Comparison of ENCODE assay signal across 23 cellular contexts in the genomic region with DNA sequence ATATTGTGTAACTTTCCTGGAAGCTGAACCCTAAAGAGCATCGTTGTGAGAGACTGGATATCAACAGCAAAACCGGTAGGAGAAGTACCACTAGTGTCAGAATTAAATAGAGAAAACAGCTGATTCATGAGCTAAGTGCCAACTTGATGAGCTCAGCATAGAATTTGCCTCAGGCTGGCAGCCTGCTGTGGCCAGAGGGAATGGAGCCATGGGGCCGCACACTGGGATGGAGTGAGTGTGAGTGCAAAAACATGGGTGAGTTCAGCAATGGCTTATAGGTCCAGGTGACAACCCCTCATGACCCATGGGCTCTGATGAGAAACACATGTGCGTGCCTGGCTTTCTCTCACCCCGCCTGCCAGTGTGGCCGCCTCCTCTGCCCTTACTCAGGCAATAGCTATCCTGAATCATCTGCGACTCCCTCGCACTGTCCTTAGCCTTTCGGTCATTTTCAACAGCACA. TPM values are rescaled to one million over a fixed set of nuclear protein-coding genes. Genes with fewer than 3 reads are reported as not detected.
DNase-seq lines count a peak whose midpoint lies in the region; ATAC-seq and TF ChIP-seq lines count a peak whose summit lies in the region.
"Had no signal": no experiment of that assay in that cellular context is flagged by ENCODE, and none has a peak within 500 bp of the region (broad histone marks: within the 10 kb centered on the region; RNA-seq: fewer than 3 reads in every experiment).

No MANE protein-coding gene starts in this region.

- CTCF ChIA-PET in MCF 10A (lab: Yijun Ruan, JAX) (interaction anchor here (0.5 to 1.1 kb wide), 4 partner anchors 12 to 297 kb away, joined by 3 to 4 read pairs (median 3); no protein-coding TSS in a partner anchor), WTC11 (lab: Charles Lee) (interaction anchor here (1.0 to 1.5 kb wide), 2 partner anchors 10 to 230 kb away, joined by 3 to 4 read pairs; no protein-coding TSS in a partner anchor)

- intact Hi-C loops in MCF 10A (cut with micrococcal nuclease), result no loop called here
- intact Hi-C loops in breast epithelium (cut with DNase I; ENCODE audit: low total_unique reads), result no loop called here

- H3K4me3 Mint-ChIP-seq in MCF 10A (ENCODE audit: unreplicated experiment) (no peak overlapping the region), WTC11 (no peak overlapping the region)
- H3K4me3 Mint-ChIP-seq: effector memory CD8-positive, alpha-beta T cell; neural progenitor cell had no signal

- peak; percentile 23 for DNase-seq in MCF 10A (ENCODE audit: unreplicated experiment)
- DNase-seq in breast epithelium (ENCODE audit: low spot score in 2 of 2), result no peak
- no peak for DNase-seq in WTC11 (ENCODE audit: low spot score)
- DNase-seq in kidney tubule cell (ENCODE audit: low spot score), result peak; percentile 69
- no peak for DNase-seq in germinal center (ENCODE audit: low spot score)
- DNase-seq: activated CD4-positive, alpha-beta T cell treated with anti-CD3 and anti-CD28 coated beads for 1 hour; cerebellar nuclear complex; effector memory CD8-positive, alpha-beta T cell; midbrain; NCI-H2081 treated with DMSO at 0.1 percent for 48 hours; NCI-H524 treated with DMSO at 0.1 percent for 48 hours; stimulated activated CD4-positive, alpha-beta T cell treated with anti-CD3 and anti-CD28 coated beads, Interleukin-12 subunit alpha, Interleukin-12 subunit beta, amount 100 ng/mL, for 4 hours; testis had no signal

- H3K27me3 ChIP-seq in breast epithelium, result no peaks in the 10 kb centered on the region
- H3K27me3 ChIP-seq: hepatocyte, neural progenitor cell, testis had no signal

- no TSS peak for BruUV-seq in MCF 10A (replicated peaks; lab: Mats Ljungman, UMichigan)

- H3K27ac ChIP-seq in breast epithelium, result no peak overlapping the region
- H3K27ac ChIP-seq: 22Rv1, C4-2B, hepatocyte, neural progenitor cell, testis had no signal

- no peak for TF ChIP-seq POLR2A in breast epithelium (IDR thresholded peaks at IDR 0.05)

- H3K27ac Mint-ChIP-seq in MCF 10A (ENCODE audit: low read depth, unreplicated experiment), result no peak overlapping the region
- H3K27ac Mint-ChIP-seq in WTC11, result no peak overlapping the region
- H3K27ac Mint-ChIP-seq: effector memory CD8-positive, alpha-beta T cell; neural progenitor cell had no signal

- no peaks in the 10 kb centered on the region for H3K36me3 ChIP-seq in breast epithelium
- H3K36me3 ChIP-seq: neural progenitor cell had no signal

- ATAC-seq in WTC11 (peak; percentile 36; the same call in 1 of the 2 replicates), HG02571 (IDR thresholded peaks at IDR 0.05; ENCODE audit: unreplicated experiment) (no peak), HG02759 (IDR thresholded peaks at IDR 0.05; ENCODE audit: unreplicated experiment) (no peak), HG02938 (IDR thresholded peaks at IDR 0.05; ENCODE audit: unreplicated experiment) (no peak)
- ATAC-seq: effector memory CD8-positive, alpha-beta T cell; K562 had no signal

- H3K4me3 ChIP-seq in breast epithelium, result no peak overlapping the region
- H3K4me3 ChIP-seq: hepatocyte, K562, neural progenitor cell, testis had no signal

- H3K4me1 ChIP-seq in breast epithelium, result no peaks in the 10 kb centered on the region
- H3K4me1 ChIP-seq: neural progenitor cell, testis had no signal

- POLR2A ChIA-PET in MCF 10A (lab: Yijun Ruan, JAX) (interaction anchor here (0.6 to 0.7 kb wide), 2 partner anchors 30 to 705 kb away, joined by 3 read pairs; no protein-coding TSS in a partner anchor), WTC11 (lab: Charles Lee) (no interaction called here)

- no peaks in the 10 kb centered on the region for H3K9me3 ChIP-seq in breast epithelium
- H3K9me3 ChIP-seq: testis had no signal

- H3K9me3 Mint-ChIP-seq in MCF 10A (ENCODE audit: unreplicated experiment), result no peaks in the 10 kb centered on the region
- H3K9me3 Mint-ChIP-seq in WTC11, result 0 out of 2 replicates have a peak, but pooled peaks cover 4% of the 10 kb centered on the region
- H3K9me3 Mint-ChIP-seq: neural progenitor cell had no signal

- no peak for TF ChIP-seq CTCF in MCF 10A (IDR thresholded peaks at IDR 0.05; ENCODE audit: unreplicated experiment)
- no peak for TF ChIP-seq CTCF in breast epithelium (IDR thresholded peaks at IDR 0.05)
- TF ChIP-seq CTCF in WTC11 (IDR thresholded peaks at IDR 0.05), result no peak

- H3K36me3 Mint-ChIP-seq in MCF 10A (ENCODE audit: insufficient read depth, unreplicated experiment) (no peaks in the 10 kb centered on the region), WTC11 (peaks cover 13% of the 10 kb centered on the region)
- H3K36me3 Mint-ChIP-seq: neural progenitor cell had no signal

- H3K4me1 Mint-ChIP-seq in MCF 10A (ENCODE audit: insufficient read depth, unreplicated experiment), result no peaks in the 10 kb centered on the region
- peaks cover 44% of the 10 kb centered on the region for H3K4me1 Mint-ChIP-seq in WTC11

- H3K27me3 Mint-ChIP-seq in MCF 10A (ENCODE audit: insufficient read depth, unreplicated experiment) (no peaks in the 10 kb centered on the region), WTC11 (ENCODE audit: low read depth) (no peaks in the 10 kb centered on the region; the same call in 1 of the 2 replicates)
- H3K27me3 Mint-ChIP-seq: effector memory CD8-positive, alpha-beta T cell had no signal

TF ChIP-seq in WTC11, 78 proteins besides CTCF, POLR2A, EP300 and RAD21 (continues in another document):
- TF ChIP-seq PRRX2 (CRISPR knock-in tag; IDR thresholded peaks at IDR 0.05), result no peak
- TF ChIP-seq, protein P1, sequence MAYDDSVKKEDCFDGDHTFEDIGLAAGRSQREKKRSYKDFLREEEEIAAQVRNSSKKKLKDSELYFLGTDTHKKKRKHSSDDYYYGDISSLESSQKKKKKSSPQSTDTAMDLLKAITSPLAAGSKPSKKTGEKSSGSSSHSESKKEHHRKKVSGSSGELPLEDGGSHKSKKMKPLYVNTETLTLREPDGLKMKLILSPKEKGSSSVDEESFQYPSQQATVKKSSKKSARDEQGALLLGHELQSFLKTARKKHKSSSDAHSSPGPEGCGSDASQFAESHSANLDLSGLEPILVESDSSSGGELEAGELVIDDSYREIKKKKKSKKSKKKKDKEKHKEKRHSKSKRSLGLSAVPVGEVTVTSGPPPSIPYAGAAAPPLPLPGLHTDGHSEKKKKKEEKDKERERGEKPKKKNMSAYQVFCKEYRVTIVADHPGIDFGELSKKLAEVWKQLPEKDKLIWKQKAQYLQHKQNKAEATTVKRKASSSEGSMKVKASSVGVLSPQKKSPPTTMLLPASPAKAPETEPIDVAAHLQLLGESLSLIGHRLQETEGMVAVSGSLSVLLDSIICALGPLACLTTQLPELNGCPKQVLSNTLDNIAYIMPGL (CRISPR knock-in tag; IDR thresholded peaks at IDR 0.05), result no peak
- TF ChIP-seq FOXJ3 (CRISPR knock-in tag; IDR thresholded peaks at IDR 0.05; ENCODE audit: borderline replicate concordance), result no peak
- TF ChIP-seq STAT6 (CRISPR knock-in tag; conservative IDR thresholded peaks at IDR 0.05; ENCODE audit: low read depth), result no peak
- TF ChIP-seq RELA (CRISPR knock-in tag; IDR thresholded peaks at IDR 0.05; ENCODE audit: borderline replicate concordance), result no peak
- no peak for TF ChIP-seq ZNF671 (CRISPR knock-in tag; IDR thresholded peaks at IDR 0.05)
- TF ChIP-seq, protein P2, sequence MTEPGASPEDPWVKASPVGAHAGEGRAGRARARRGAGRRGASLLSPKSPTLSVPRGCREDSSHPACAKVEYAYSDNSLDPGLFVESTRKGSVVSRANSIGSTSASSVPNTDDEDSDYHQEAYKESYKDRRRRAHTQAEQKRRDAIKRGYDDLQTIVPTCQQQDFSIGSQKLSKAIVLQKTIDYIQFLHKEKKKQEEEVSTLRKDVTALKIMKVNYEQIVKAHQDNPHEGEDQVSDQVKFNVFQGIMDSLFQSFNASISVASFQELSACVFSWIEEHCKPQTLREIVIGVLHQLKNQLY (CRISPR knock-in tag; IDR thresholded peaks at IDR 0.05), result no peak
- TF ChIP-seq TEAD4 (CRISPR knock-in tag; IDR thresholded peaks at IDR 0.05), result no peak
- no peak for TF ChIP-seq CBFB (CRISPR knock-in tag; IDR thresholded peaks at IDR 0.05; ENCODE audit: low read depth)
- TF ChIP-seq KAT7 (CRISPR knock-in tag; IDR thresholded peaks at IDR 0.05; ENCODE audit: borderline replicate concordance), result no peak
- no peak for TF ChIP-seq PREB (CRISPR knock-in tag; IDR thresholded peaks at IDR 0.05; ENCODE audit: borderline replicate concordance)
- no peak for TF ChIP-seq HMGA2 (CRISPR knock-in tag; IDR thresholded peaks at IDR 0.05)

RNA-seq across cellular contexts. Expression of gene ADAMTS16, which starts 25.4 kb away (rescaled TPM):
- total RNA-seq in MCF 10A (2022), result not detected in 2 replicates
- total RNA-seq in breast epithelium, result 1 to 10 TPM in 1 of 3 donors, under 1 TPM in 2; 0.15 to 1.3 (median 0.33) TPM
- 30.1 to 34.6 TPM (median 30.7 TPM) in 3 replicates for total RNA-seq in WTC11 (2021)
- total RNA-seq: K562; SK-MEL-5; T-helper 2 cell treated with Interferon-gamma antibody and Interleukin-4, amounts not matched to agents 100 ng/mL and 5 ng/mL, for 36 hours had no signal

Comparison
In these comparisons a context has a peak if more than half of its experiments do, and no peak if none do; other contexts are left out.
1. DNase-seq: peak in MCF 10A (single experiment) and kidney tubule cell (single experiment); none in breast epithelium (0 of 2), WTC11 (single experiment) and germinal center (single experiment).
2. RNA of gene ADAMTS16, which starts 25.4 kb away (total RNA-seq): 30.1 to 34.6 TPM in WTC11; 0.15 to 1.3 TPM in breast epithelium and not detected in MCF 10A; every median in the first group is over 10 times any median in the second.